Comparison of ENCODE assay signal across 8 cellular contexts in the genomic region with DNA sequence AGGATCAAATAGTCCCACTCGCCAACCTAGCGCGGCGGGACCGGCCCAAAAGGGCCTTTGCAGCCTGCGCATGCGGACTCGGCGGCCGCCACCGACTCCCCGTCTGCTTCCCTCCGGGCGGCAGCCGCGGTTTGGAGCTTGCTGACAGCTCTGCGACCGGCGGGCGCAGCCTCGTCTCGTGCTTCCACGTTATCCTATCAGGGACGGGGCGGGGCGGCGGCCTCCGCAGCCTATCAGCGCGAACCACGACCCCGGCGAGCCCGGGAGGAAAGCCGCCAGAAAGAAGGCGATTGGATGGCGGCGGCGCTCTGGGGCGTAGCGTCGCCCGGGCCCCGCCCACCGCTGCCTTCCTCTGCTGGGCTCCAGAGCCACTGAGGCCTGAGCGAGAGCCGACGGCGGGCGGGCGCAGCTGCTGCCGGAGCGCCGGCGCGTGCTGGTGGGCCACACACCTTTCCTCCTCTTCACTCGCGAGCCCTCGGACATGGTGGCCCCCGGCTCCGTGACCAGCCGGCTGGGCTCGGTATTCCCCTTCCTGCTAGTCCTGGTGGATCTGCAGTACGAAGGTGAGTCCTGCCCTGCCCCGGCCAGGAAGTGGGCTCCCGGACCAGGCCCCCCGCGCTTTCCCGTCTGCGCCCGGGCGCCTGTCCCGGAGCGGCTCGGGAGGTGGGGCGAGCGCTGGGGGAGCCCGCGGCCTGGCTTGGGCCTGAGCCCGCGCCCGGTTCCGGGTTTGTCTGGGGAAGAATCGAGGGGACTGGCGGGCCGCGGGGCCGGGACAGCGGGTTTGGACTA.
DNase-seq lines count a peak whose midpoint lies in the region; ATAC-seq and FAIRE-seq lines count a peak whose summit lies in the region.

A gene with protein sequence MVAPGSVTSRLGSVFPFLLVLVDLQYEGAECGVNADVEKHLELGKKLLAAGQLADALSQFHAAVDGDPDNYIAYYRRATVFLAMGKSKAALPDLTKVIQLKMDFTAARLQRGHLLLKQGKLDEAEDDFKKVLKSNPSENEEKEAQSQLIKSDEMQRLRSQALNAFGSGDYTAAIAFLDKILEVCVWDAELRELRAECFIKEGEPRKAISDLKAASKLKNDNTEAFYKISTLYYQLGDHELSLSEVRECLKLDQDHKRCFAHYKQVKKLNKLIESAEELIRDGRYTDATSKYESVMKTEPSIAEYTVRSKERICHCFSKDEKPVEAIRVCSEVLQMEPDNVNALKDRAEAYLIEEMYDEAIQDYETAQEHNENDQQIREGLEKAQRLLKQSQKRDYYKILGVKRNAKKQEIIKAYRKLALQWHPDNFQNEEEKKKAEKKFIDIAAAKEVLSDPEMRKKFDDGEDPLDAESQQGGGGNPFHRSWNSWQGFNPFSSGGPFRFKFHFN (plus strand): TSS at position 365 of the 789 bp plus-strand sequence. CDS start 117 bp downstream, at position 482.

- no peaks in the 10 kb centered on the region for H3K9me3 Mint-ChIP-seq in effector memory CD8-positive, alpha-beta T cell
- peaks cover 3% of the 10 kb centered on the region for H3K9me3 Mint-ChIP-seq in memory B cell

- peak; percentile 95 for DNase-seq in COLO829 (ENCODE audit: low spot score)
- DNase-seq in HTR-8/SVneo (ENCODE audit: insufficient read length, low spot score) = peak; percentile 86
- DNase-seq in NOMO-1 treated with dmso at 0.1 percent for 144 hours (lab: John Stamatoyannopoulos, UW; ENCODE audit: unreplicated experiment) = peak; percentile 96
- peak; percentile 69 to 93 (median 88) for DNase-seq in activated CD8-positive, alpha-beta memory T cell treated with anti-CD3 and anti-CD28 coated beads for 48 hours (ENCODE audit: low read depth in 2 of 3, low spot score in 2 of 3)
- DNase-seq in effector memory CD8-positive, alpha-beta T cell = peak; percentile 97 to 99 (median 98)
- DNase-seq in memory B cell (ENCODE audit: low spot score in 2 of 2) = peak; percentile 95 to 98
- DNase-seq in stimulated activated CD8-positive, alpha-beta memory T cell treated with anti-CD3 and anti-CD28 coated beads, Interleukin-12 subunit alpha, Interleukin-12 subunit beta, amount 100 ng/mL, for 24 hours (ENCODE audit: extremely low read depth) = peak; percentile 95

- H3K27me3 Mint-ChIP-seq in effector memory CD8-positive, alpha-beta T cell = no peaks in the 10 kb centered on the region
- no peaks in the 10 kb centered on the region for H3K27me3 Mint-ChIP-seq in memory B cell

- FAIRE-seq in HTR-8/SVneo (lab: Jason Lieb, UNC) = peak; percentile 87

- peak; percentile 95 for ATAC-seq in GM21367 (IDR thresholded peaks at IDR 0.05; ENCODE audit: unreplicated experiment)
- peak; percentile 91 for ATAC-seq in effector memory CD8-positive, alpha-beta T cell (replicated peaks)
- peak; percentile 93 for ATAC-seq in memory B cell (ENCODE audit: low read depth)

- peaks cover 19% of the 10 kb centered on the region for H3K36me3 Mint-ChIP-seq in effector memory CD8-positive, alpha-beta T cell (ENCODE audit: insufficient read depth)
- H3K36me3 Mint-ChIP-seq in memory B cell = peaks cover 5% of the 10 kb centered on the region

- peak within 1 kb of the TSS; percentile 97 to 100 for H3K27ac Mint-ChIP-seq in effector memory CD8-positive, alpha-beta T cell
- H3K27ac Mint-ChIP-seq in memory B cell = peak within 1 kb of the TSS; percentile 81

- peaks cover 26 to 50% of the 10 kb centered on the region in 2 donors for H3K4me1 Mint-ChIP-seq in effector memory CD8-positive, alpha-beta T cell (ENCODE audit: low read depth in 2 of 2)
- peaks cover 29% of the 10 kb centered on the region for H3K4me1 Mint-ChIP-seq in memory B cell

- peak within 1 kb of the TSS; percentile 96 to 98 for H3K4me3 Mint-ChIP-seq in effector memory CD8-positive, alpha-beta T cell
- H3K4me3 Mint-ChIP-seq in memory B cell = peak within 1 kb of the TSS; percentile 88

Comparison
In these comparisons a context has a peak if more than half of its experiments do, and no peak if none do; other contexts are left out.
1. Peak in every context shown above with its lines: DNase-seq and ATAC-seq.